Comparison of ENCODE assay signal across 8 cellular contexts in genomic region chr22:42367980-42368378, GRCh38.
A peak's percentile ranks its signal among the peaks of the same experiment; 100 is the strongest.
DNase-seq lines count a peak whose midpoint lies in the region; ATAC-seq and TF ChIP-seq lines count a peak whose summit lies in the region.

No MANE protein-coding gene starts in this region.

- H3K4me1 ChIP-seq in thoracic aorta (ENCODE audit: control insufficient read depth in 1 of 2, low read depth in 2 of 2) = peaks cover 28 to 52% of the 10 kb centered on the region in 2 donors
- no peaks in the 10 kb centered on the region for H3K4me1 ChIP-seq in foreskin keratinocyte

- H3K27ac ChIP-seq in thoracic aorta = no peak overlapping the region
- H3K27ac ChIP-seq in foreskin keratinocyte = no peak overlapping the region

- TF ChIP-seq CTCF in activated CD8-positive, alpha-beta T cell treated with anti-CD3 and anti-CD28 coated beads for 36 hours (IDR thresholded peaks at IDR 0.05) = no peak
- TF ChIP-seq CTCF in thoracic aorta (IDR thresholded peaks at IDR 0.05) = no peak
- TF ChIP-seq CTCF in foreskin keratinocyte (conservative IDR thresholded peaks at IDR 0.05) = no peak

- H3K4me3 ChIP-seq in thoracic aorta = peak overlapping the region; percentile 88

- ATAC-seq in activated CD8-positive, alpha-beta T cell treated with anti-CD3 and anti-CD28 coated beads for 36 hours = no peak
- no peak for ATAC-seq in thoracic aorta (ENCODE audit: insufficient number of reproducible peaks, low FRiP score, low read depth)
- no peak for ATAC-seq in GM19351 (IDR thresholded peaks at IDR 0.05; ENCODE audit: unreplicated experiment)
- ATAC-seq in foreskin keratinocyte = no peak

- no peaks in the 10 kb centered on the region for H3K36me3 ChIP-seq in thoracic aorta

- CTCF ChIA-PET in activated CD4-positive, alpha-beta T cell treated with anti-CD3 and anti-CD28 coated beads, Interleukin-2, amount 10 ng/mL, durations not matched to agents 7 days and 5 days (lab: Charles Lee) = interaction anchor here (1.1 kb wide), 1 partner anchor 19 kb away, joined by 3 read pairs; no protein-coding TSS in a partner anchor
- CTCF ChIA-PET in activated CD8-positive, alpha-beta T cell treated with anti-CD3 and anti-CD28 coated beads for 36 hours (lab: Charles Lee) = interaction anchor here (1.1 kb wide), 1 partner anchor 22 kb away, joined by 3 read pairs; no protein-coding TSS in a partner anchor

- no peaks in the 10 kb centered on the region for H3K9me3 Mint-ChIP-seq in activated CD4-positive, alpha-beta T cell treated with anti-CD3 and anti-CD28 coated beads, Interleukin-2, amount 10 ng/mL, durations not matched to agents 7 days and 5 days
- H3K9me3 Mint-ChIP-seq in activated CD8-positive, alpha-beta T cell treated with anti-CD3 and anti-CD28 coated beads for 36 hours = no peaks in the 10 kb centered on the region
- H3K9me3 Mint-ChIP-seq in immature natural killer cell = no peaks in the 10 kb centered on the region

- H3K27ac Mint-ChIP-seq in activated CD4-positive, alpha-beta T cell treated with anti-CD3 and anti-CD28 coated beads, Interleukin-2, amount 10 ng/mL, durations not matched to agents 7 days and 5 days = no peak overlapping the region
- no peak overlapping the region for H3K27ac Mint-ChIP-seq in activated CD8-positive, alpha-beta T cell treated with anti-CD3 and anti-CD28 coated beads for 36 hours
- no peak overlapping the region for H3K27ac Mint-ChIP-seq in immature natural killer cell

- H3K4me1 Mint-ChIP-seq in activated CD4-positive, alpha-beta T cell treated with anti-CD3 and anti-CD28 coated beads, Interleukin-2, amount 10 ng/mL, durations not matched to agents 7 days and 5 days = peaks cover 15% of the 10 kb centered on the region
- H3K4me1 Mint-ChIP-seq in activated CD8-positive, alpha-beta T cell treated with anti-CD3 and anti-CD28 coated beads for 36 hours (ENCODE audit: low read depth) = peaks cover 14% of the 10 kb centered on the region
- H3K4me1 Mint-ChIP-seq in immature natural killer cell = peaks cover 9 to 14% of the 10 kb centered on the region in 2 donors

- intact Hi-C loops in activated CD8-positive, alpha-beta T cell treated with anti-CD3 and anti-CD28 coated beads for 36 hours (cut with micrococcal nuclease) = no loop called here

- no peaks in the 10 kb centered on the region for H3K36me3 Mint-ChIP-seq in activated CD4-positive, alpha-beta T cell treated with anti-CD3 and anti-CD28 coated beads, Interleukin-2, amount 10 ng/mL, durations not matched to agents 7 days and 5 days (ENCODE audit: low read depth)
- H3K36me3 Mint-ChIP-seq in activated CD8-positive, alpha-beta T cell treated with anti-CD3 and anti-CD28 coated beads for 36 hours (ENCODE audit: low read depth) = no peaks in the 10 kb centered on the region
- no peaks in the 10 kb centered on the region for H3K36me3 Mint-ChIP-seq in immature natural killer cell

- H3K9me3 ChIP-seq in thoracic aorta = no peaks in the 10 kb centered on the region

- H3K4me3 Mint-ChIP-seq in activated CD4-positive, alpha-beta T cell treated with anti-CD3 and anti-CD28 coated beads, Interleukin-2, amount 10 ng/mL, durations not matched to agents 7 days and 5 days = peak overlapping the region; percentile 73
- H3K4me3 Mint-ChIP-seq in activated CD8-positive, alpha-beta T cell treated with anti-CD3 and anti-CD28 coated beads for 36 hours = peak overlapping the region; percentile 83
- H3K4me3 Mint-ChIP-seq in immature natural killer cell = peak overlapping the region; percentile 22 to 67 (median 56)

- POLR2A ChIA-PET in activated CD4-positive, alpha-beta T cell treated with anti-CD3 and anti-CD28 coated beads, Interleukin-2, amount 10 ng/mL, durations not matched to agents 7 days and 5 days (lab: Charles Lee) = no interaction called here
- POLR2A ChIA-PET in activated CD8-positive, alpha-beta T cell treated with anti-CD3 and anti-CD28 coated beads for 36 hours (lab: Charles Lee) = interaction anchor here (0.6 to 1.0 kb wide), 2 partner anchors 9 to 294 kb away, joined by 3 read pairs; partner anchors contain the start of gene PHETA2

- no peak for DNase-seq in activated CD4-positive, alpha-beta T cell treated with anti-CD3 and anti-CD28 coated beads, Interleukin-2, amount 10 ng/mL, durations not matched to agents 7 days and 5 days
- DNase-seq in activated CD4-positive, alpha-beta T cell treated with anti-CD3 and anti-CD28 coated beads, Interleukin-2, amount 50 U/mL, for 4 hours = no peak
- no peak for DNase-seq in activated CD8-positive, alpha-beta T cell treated with anti-CD3 and anti-CD28 coated beads for 36 hours
- DNase-seq in immature natural killer cell (no peak), thoracic aorta (ENCODE audit: low spot score) (no peak), foreskin keratinocyte (no peak)
- DNase-seq in stimulated activated CD4-positive, alpha-beta T cell treated with anti-CD3 and anti-CD28 coated beads, Interleukin-2, amount 100 ng/mL, for 48 hours = no peak

- H3K27me3 Mint-ChIP-seq in activated CD4-positive, alpha-beta T cell treated with anti-CD3 and anti-CD28 coated beads, Interleukin-2, amount 10 ng/mL, durations not matched to agents 7 days and 5 days = peaks cover 56% of the 10 kb centered on the region
- H3K27me3 Mint-ChIP-seq in activated CD8-positive, alpha-beta T cell treated with anti-CD3 and anti-CD28 coated beads for 36 hours = peaks cover 26% of the 10 kb centered on the region
- peaks cover 15 to 18% (median 18%) of the 10 kb centered on the region in 3 donors for H3K27me3 Mint-ChIP-seq in immature natural killer cell (ENCODE audit: low read depth in 3 of 3)

- H3K27me3 ChIP-seq in thoracic aorta (replicated peaks; ENCODE audit: insufficient read depth) (no peaks in the 10 kb centered on the region), foreskin keratinocyte (peaks cover 61% of the 10 kb centered on the region)
